In the genomic region with DNA sequence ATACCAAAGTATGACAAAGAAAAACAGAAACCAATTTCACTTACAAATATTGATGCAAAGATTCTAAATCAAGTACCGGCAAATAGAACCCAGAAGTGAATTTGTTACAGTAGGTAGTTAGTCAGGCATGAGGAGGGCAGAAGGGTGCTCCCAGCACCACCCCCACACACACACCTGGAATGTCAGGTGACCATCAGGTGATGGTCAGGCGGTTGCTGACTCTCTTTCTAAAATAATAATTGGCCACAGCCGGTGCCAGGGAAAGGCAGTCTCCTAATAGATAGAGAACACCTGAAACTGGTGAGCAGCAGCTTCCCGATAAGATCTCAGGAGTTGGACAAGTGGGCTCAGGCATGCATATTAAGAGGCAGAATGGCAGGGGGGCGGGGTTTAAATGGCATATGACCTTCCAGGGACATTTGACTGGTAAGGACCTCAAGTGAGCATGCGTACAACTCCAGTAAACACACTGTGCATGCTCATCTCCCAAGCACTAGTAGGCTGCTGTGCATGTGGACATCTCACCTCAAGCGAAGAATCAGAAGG, we compare ENCODE assay signal across 23 cellular contexts.
DNase-seq lines count a peak whose midpoint lies in the region; ATAC-seq, FAIRE-seq and TF ChIP-seq lines count a peak whose summit lies in the region.
"Had no signal": no experiment of that assay in that cellular context is flagged by ENCODE, and none has a peak within 500 bp of the region (broad histone marks: within the 10 kb centered on the region; RNA-seq: fewer than 3 reads in every experiment).

No MANE protein-coding gene starts in this region.

- no peak overlapping the region for H3T11ph ChIP-seq in H9 (ENCODE audit: low read length)

- TF ChIP-seq CTCF in H9 (conservative IDR thresholded peaks at IDR 0.05) (no peak), H1 (IDR thresholded peaks at IDR 0.05; ENCODE audit: control extremely low read depth in 1 of 3, insufficient read depth in 1 of 3, low read depth in 1 of 3, low read length in 3 of 3) (no peak), lower lobe of right lung (IDR thresholded peaks at IDR 0.05) (no peak)

- POLR2A ChIA-PET in H1 (lab: Charles Lee; ENCODE audit: partially characterized antibody), result interaction anchor here (1.0 kb wide), 1 partner anchor 9 kb away, joined by 4 read pairs; no protein-coding TSS in a partner anchor

- no peak overlapping the region for H3K4me3 Mint-ChIP-seq in H9
- H3K4me3 Mint-ChIP-seq: CD4-positive, CD25-positive, alpha-beta regulatory T cell had no signal

- H3K27ac ChIP-seq in H9 (ENCODE audit: insufficient read length, low read depth, low read length), result no peak overlapping the region
- no peak overlapping the region for H3K27ac ChIP-seq in H1 (ENCODE audit: low read depth, low read length)
- no peak overlapping the region for H3K27ac ChIP-seq in lower lobe of right lung
- H3K27ac ChIP-seq in trophoblast cell (ENCODE audit: low read depth, low read length), result peak overlapping the region; percentile 2
- H3K27ac ChIP-seq: SJCRH30 had no signal

- ATAC-seq in lower lobe of right lung (peak; percentile 25 to 31), GM21526 (IDR thresholded peaks at IDR 0.05; ENCODE audit: low FRiP score, unreplicated experiment) (no peak), GM18870 (IDR thresholded peaks at IDR 0.05; ENCODE audit: unreplicated experiment) (no peak), HG03175 (IDR thresholded peaks at IDR 0.05; ENCODE audit: unreplicated experiment) (no peak)
- ATAC-seq: GM12878, PC-3, Right ventricle myocardium inferior, SK-N-SH treated with all-trans-retinoic acid at 6 μM for 48 hours had no signal

- H3K18ac ChIP-seq in H9 (ENCODE audit: insufficient read length, low read depth, low read length) (no peak overlapping the region), H1 (ENCODE audit: extremely low read depth, low read length) (no peak overlapping the region), trophoblast cell (ENCODE audit: low read length) (peak overlapping the region; percentile 8)

- H3K14ac ChIP-seq in H9 (ENCODE audit: insufficient read depth, low read length) (no peak overlapping the region), H1 (ENCODE audit: insufficient read length) (no peak overlapping the region), trophoblast cell (ENCODE audit: low read length) (no peak overlapping the region)

- H3K4me3 ChIP-seq in H1 (ENCODE audit: extremely low read depth in 1 of 4, insufficient read depth in 2 of 4, low read depth in 3 of 4, low read length in 4 of 4) (no peak overlapping the region), lower lobe of right lung (no peak overlapping the region), trophoblast cell (ENCODE audit: low read depth, low read length) (no peak overlapping the region)
- H3K4me3 ChIP-seq: GM12878, MG63, SJCRH30 had no signal

- H3K23ac ChIP-seq in H9 (ENCODE audit: insufficient read length, low read depth, low read length) (no peak overlapping the region), H1 (ENCODE audit: insufficient read length) (no peak overlapping the region), trophoblast cell (ENCODE audit: low read length) (no peak overlapping the region)

- H3K56ac ChIP-seq in H9 (ENCODE audit: insufficient read length, low read depth, low read length), result no peak overlapping the region
- no peak overlapping the region for H3K56ac ChIP-seq in H1 (replicated peaks; ENCODE audit: insufficient read length, low read depth, low read length)

- H3K36me3 Mint-ChIP-seq in H9 (ENCODE audit: insufficient read depth in 1 of 3, low read depth in 3 of 3), result peaks cover 5 to 11% (median 11%) of the 10 kb centered on the region in 3 experiments

- H4K20me1 ChIP-seq in H9 (ENCODE audit: control insufficient read depth, insufficient read depth, insufficient read length) (no peaks in the 10 kb centered on the region), H1 (replicated peaks in 1 of 2; ENCODE audit: control insufficient read depth in 1 of 2, insufficient read depth in 2 of 2, low read length in 2 of 2) (peaks cover 0 to 2% of the 10 kb centered on the region in 2 experiments)

- H3K4me2 ChIP-seq in H9 (ENCODE audit: insufficient read depth, insufficient read length, low read length) (no peak overlapping the region), H1 (ENCODE audit: insufficient read depth in 1 of 2, low read depth in 2 of 2, low read length in 2 of 2) (no peak overlapping the region), trophoblast cell (ENCODE audit: low read length) (no peak overlapping the region)

- CTCF ChIA-PET in H1 (lab: Charles Lee; ENCODE audit: partially characterized antibody), result interaction anchor here (1.6 kb wide), 1 partner anchor 12 kb away, joined by 5 read pairs; no protein-coding TSS in a partner anchor

- H2BK5ac ChIP-seq in H9 (ENCODE audit: insufficient read length, low read length) (no peak overlapping the region), H1 (ENCODE audit: low read depth, low read length) (no peak overlapping the region), trophoblast cell (ENCODE audit: low read depth, low read length, poor library complexity) (peak overlapping the region; percentile 16)

- no peak overlapping the region for H2BK120ac ChIP-seq in H9 (ENCODE audit: low read depth, low read length, poor library complexity, severe bottlenecking)
- H2BK120ac ChIP-seq in H1 (replicated peaks; ENCODE audit: low read depth, low read length), result no peak overlapping the region
- H2BK120ac ChIP-seq in trophoblast cell (ENCODE audit: insufficient read depth, low read length, poor library complexity), result peak overlapping the region; percentile 28

- no peak for TF ChIP-seq POLR2A in H1 (IDR thresholded peaks at IDR 0.05; ENCODE audit: control extremely low read depth in 1 of 2, low read depth in 2 of 2, low read length in 2 of 2)

- no peak overlapping the region for H2BK15ac ChIP-seq in H9 (ENCODE audit: low read depth, low read length)
- no peak overlapping the region for H2BK15ac ChIP-seq in H1 (ENCODE audit: low read length)

- peaks cover 7 to 9% of the 10 kb centered on the region in 2 experiments; a peak in 4 of 5 replicates for H3K9me3 Mint-ChIP-seq in H9

- H3K27ac Mint-ChIP-seq in H9, result peak overlapping the region in 1 of 3 experiments; percentile 68; a peak in 1 of 7 replicates

- no peak overlapping the region for H3K4ac ChIP-seq in H9 (ENCODE audit: low read depth, low read length)
- H3K4ac ChIP-seq in H1 (replicated peaks; ENCODE audit: insufficient read length, low read depth, low read length), result no peak overlapping the region
- H3K4ac ChIP-seq in trophoblast cell (ENCODE audit: low read depth, low read length), result no peak overlapping the region

- H3K4me1 Mint-ChIP-seq in H9, result peaks cover 18 to 20% of the 10 kb centered on the region in 2 experiments

- H3K79me2 ChIP-seq in H9 (ENCODE audit: insufficient read depth, low read length) (no peaks in the 10 kb centered on the region), H1 (ENCODE audit: control insufficient read depth in 1 of 2, insufficient read depth in 2 of 2, low read length in 2 of 2) (no peaks in the 10 kb centered on the region), trophoblast cell (ENCODE audit: control insufficient read depth, insufficient read depth, low read length, poor library complexity) (no peaks in the 10 kb centered on the region)

- no peaks in the 10 kb centered on the region for H3K27me3 Mint-ChIP-seq in H9 (ENCODE audit: low read depth)
- H3K27me3 Mint-ChIP-seq: CD4-positive, CD25-positive, alpha-beta regulatory T cell had no signal

- no peak overlapping the region for H4K91ac ChIP-seq in H9 (ENCODE audit: insufficient read length, low read depth, low read length)
- no peak overlapping the region for H4K91ac ChIP-seq in H1 (replicated peaks; ENCODE audit: insufficient read length, low read length)
- H4K91ac ChIP-seq in trophoblast cell (ENCODE audit: low read depth, low read length), result peak overlapping the region; percentile 4

- H3K27me3 ChIP-seq in H9 (ENCODE audit: insufficient read depth, low read length), result no peaks in the 10 kb centered on the region
- H3K27me3 ChIP-seq in H1 (replicated peaks in 1 of 4; ENCODE audit: control insufficient read depth in 3 of 4, extremely low read depth in 1 of 4, insufficient read depth in 3 of 4, low read length in 3 of 4), result no peaks in the 10 kb centered on the region
- H3K27me3 ChIP-seq in lower lobe of right lung (ENCODE audit: low read depth), result no peaks in the 10 kb centered on the region
- H3K27me3 ChIP-seq in trophoblast cell (ENCODE audit: insufficient read depth, low read length), result no peaks in the 10 kb centered on the region
- H3K27me3 ChIP-seq: MG63, SJCRH30 had no signal

- H4K8ac ChIP-seq in H9 (replicated peaks; ENCODE audit: insufficient read length, low read depth, low read length) (no peak overlapping the region), H1 (ENCODE audit: extremely low read depth, insufficient read depth, low read length) (no peak overlapping the region), trophoblast cell (ENCODE audit: low read depth, low read length) (no peak overlapping the region)

- TF ChIP-seq EP300 in H1 (IDR thresholded peaks at IDR 0.05; ENCODE audit: borderline replicate concordance in 1 of 2, low read depth in 2 of 2, low read length in 2 of 2), result no peak

- H3K79me1 ChIP-seq in H9 (ENCODE audit: insufficient read depth, low read depth, low read length, poor library complexity, severe bottlenecking) (no peaks in the 10 kb centered on the region), H1 (ENCODE audit: low read depth, low read length) (no peaks in the 10 kb centered on the region), trophoblast cell (ENCODE audit: low read length) (no peaks in the 10 kb centered on the region)

- H3K9me3 ChIP-seq in H9 (ENCODE audit: control insufficient read depth, low read depth, low read length) (no peaks in the 10 kb centered on the region), H1 (ENCODE audit: insufficient read depth in 2 of 2, low read depth in 1 of 2, low read length in 1 of 2) (no peaks in the 10 kb centered on the region; a peak in 1 of 4 replicates), lower lobe of right lung (no peaks in the 10 kb centered on the region), trophoblast cell (ENCODE audit: insufficient read depth, low read depth, low read length) (no peaks in the 10 kb centered on the region)
- H3K9me3 ChIP-seq: MG63, SJCRH30 had no signal

- DNase-seq in H9 (no peak), H1 (ENCODE audit: low read depth in 1 of 2, low spot score in 2 of 2) (no peak), lower lobe of right lung (no peak), trophoblast cell (no peak), SW 1271 (lab: John Stamatoyannopoulos, UW) (no peak)
- DNase-seq: CD4-positive, CD25-positive, alpha-beta regulatory T cell; HCEC 1CT; KG1; MG63; NCI-H2029; NCI-H446; NCI-H524 treated with DMSO at 0.1 percent for 48 hours; NCI-H774; PC-3; SJCRH30 had no signal

- H3K4me1 ChIP-seq in H9 (ENCODE audit: insufficient read depth, low read length) (peaks cover 5% of the 10 kb centered on the region; the same call in 1 of the 2 replicates), H1 (replicated peaks in 1 of 4; ENCODE audit: control insufficient read depth in 3 of 4, insufficient read depth in 4 of 4, low read length in 3 of 4) (peaks cover 0 to 4% (median 0%) of the 10 kb centered on the region in 4 experiments; a peak in 1 of 7 replicates), lower lobe of right lung (no peaks in the 10 kb centered on the region), trophoblast cell (ENCODE audit: control insufficient read depth in 1 of 2, insufficient read depth in 2 of 2, low read length in 2 of 2) (peaks cover 0 to 5% of the 10 kb centered on the region in 2 experiments)
- H3K4me1 ChIP-seq: SJCRH30 had no signal

- no peak for FAIRE-seq in H1 (lab: Jason Lieb, UNC)
- FAIRE-seq: G401.6, GM12878, GM19239 had no signal

- H3K9ac ChIP-seq in H9 (ENCODE audit: extremely low read depth, insufficient read length, low read length) (no peak overlapping the region), H1 (replicated peaks in 1 of 4; ENCODE audit: extremely low read depth in 1 of 4, low read depth in 3 of 4, low read length in 3 of 4) (no peak overlapping the region; a peak in 1 of 7 replicates), trophoblast cell (ENCODE audit: low read length) (no peak overlapping the region)

- intact Hi-C loops in lower lobe of right lung (cut with DNase I), result no loop called here

- H4K12ac ChIP-seq in trophoblast cell (ENCODE audit: low read depth, low read length), result no peak overlapping the region

- H3K36me3 ChIP-seq in H1 (ENCODE audit: control insufficient read depth in 2 of 4, insufficient read depth in 4 of 4, low read length in 3 of 4) (no peaks in the 10 kb centered on the region; a peak in 1 of 8 replicates), lower lobe of right lung (no peaks in the 10 kb centered on the region), trophoblast cell (ENCODE audit: control insufficient read depth in 1 of 2, insufficient read depth in 2 of 2, low read length in 2 of 2) (peaks cover 0 to under 1% of the 10 kb centered on the region in 2 experiments)
- H3K36me3 ChIP-seq: MG63, SJCRH30 had no signal

- H2AK5ac ChIP-seq in H9 (ENCODE audit: insufficient read length, low read length) (no peak overlapping the region), H1 (ENCODE audit: low read depth, low read length) (no peak overlapping the region), trophoblast cell (ENCODE audit: low read length) (no peak overlapping the region)

- H2AFZ ChIP-seq in H9 (ENCODE audit: low read length), result no peak overlapping the region
- no peak overlapping the region for H2AFZ ChIP-seq in H1 (ENCODE audit: low read length)
- H2AFZ ChIP-seq in trophoblast cell (ENCODE audit: insufficient read depth, low read length, poor library complexity), result no peak overlapping the region

- no peak overlapping the region for H4K5ac ChIP-seq in H9 (ENCODE audit: insufficient read length, low read depth, low read length)
- H4K5ac ChIP-seq in H1 (ENCODE audit: insufficient read length, low read depth, low read length), result no peak overlapping the region

- WGBS in H9 (ENCODE audit: extremely low coverage, insufficient read length, low lambda C conversion rate), result no CpG with 5 or more reads among the region's 7 CpGs
- whole genome bisulfite sequencing in H1 (ENCODE audit: extremely low coverage in 1 of 2, insufficient coverage in 1 of 2, insufficient read length in 1 of 2, insufficient replicate concordance in 2 of 2, low coverage in 1 of 2, low lambda C conversion rate in 2 of 2, missing lambda C conversion rate in 1 of 2), 2 experiments, result 82% methylated on average over 7 of the region's 7 CpGs; no CpG with 5 or more reads in 1 of the 2 experiments
- no CpG with 5 or more reads among the region's 7 CpGs for WGBS in trophoblast cell (ENCODE audit: extremely low coverage, insufficient coverage, insufficient read length)

- H2BK12ac ChIP-seq in H9 (ENCODE audit: insufficient read length, low read depth, low read length) (no peak overlapping the region), H1 (ENCODE audit: low read depth, low read length) (no peak overlapping the region), trophoblast cell (ENCODE audit: low read length) (no peak overlapping the region)

- H3K23me2 ChIP-seq in H9 (ENCODE audit: insufficient read length, low read depth, low read length, poor library complexity, severe bottlenecking) (no peaks in the 10 kb centered on the region), H1 (ENCODE audit: low read depth, low read length) (no peaks in the 10 kb centered on the region)

- TF ChIP-seq RAD21 in H1 (IDR thresholded peaks at IDR 0.05 in 1 of 2, conservative IDR thresholded peaks at IDR 0.05 in 1 of 2; ENCODE audit: low read depth in 2 of 2, low read length in 2 of 2), result no peak

- H2BK20ac ChIP-seq in H9 (ENCODE audit: low read depth, low read length, poor library complexity, severe bottlenecking) (peak overlapping the region; percentile 64), H1 (ENCODE audit: low read length) (no peak overlapping the region)

Comparison
In these comparisons a context has a peak if more than half of its experiments do, and no peak if none do; other contexts are left out.
1. ATAC-seq: peak in lower lobe of right lung (2 of 2); none in GM21526 (single experiment), GM18870 (single experiment) and HG03175 (single experiment).